2 cellular contexts compared by ENCODE assay signal in the genomic region with DNA sequence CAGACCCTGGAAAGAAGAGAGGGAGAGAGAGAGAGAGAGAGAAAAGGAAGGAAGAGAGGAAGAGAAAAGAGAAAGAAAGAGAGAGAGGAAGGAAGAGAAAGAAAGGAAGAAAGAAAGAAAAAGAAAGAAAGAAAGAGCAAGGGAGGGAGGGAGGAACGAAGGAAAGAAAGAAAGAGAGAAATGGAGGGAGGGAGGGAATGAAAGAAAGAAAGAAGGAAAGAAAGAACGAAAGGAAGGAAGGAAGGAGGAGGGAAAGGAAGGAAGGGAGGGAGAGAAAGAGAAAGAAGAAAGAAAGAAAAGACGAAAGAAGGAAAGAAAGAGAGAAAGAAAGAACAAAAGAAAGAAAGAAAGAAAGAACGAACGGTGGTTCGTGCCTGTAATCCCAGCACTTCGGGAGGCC.
TF ChIP-seq lines count a peak whose summit lies in the region.

No MANE protein-coding gene starts in this region.

TF ChIP-seq in HEK293, 187 proteins besides CTCF, POLR2A, EP300 and RAD21:
- TF ChIP-seq ZNF366 (tag by site-specific recombination; conservative IDR thresholded peaks at IDR 0.05) (peak; percentile 90), ZNF112 (tag by site-specific recombination; IDR thresholded peaks at IDR 0.05) (no peak)

TF ChIP-seq in K562, 482 proteins besides CTCF, POLR2A, EP300 and RAD21:
- TF ChIP-seq E2F8 (IDR thresholded peaks at IDR 0.05; ENCODE audit: low read depth, partially characterized antibody) (no peak), CHD4 (IDR thresholded peaks at IDR 0.05; ENCODE audit: insufficient read depth, insufficient replicate concordance, low read depth, low read length, poor library complexity, severe bottlenecking) (no peak), DIDO1 (tag; IDR thresholded peaks at IDR 0.05; ENCODE audit: low read depth) (no peak), ZNF512 (tag; IDR thresholded peaks at IDR 0.05) (peak; percentile 95), POLR2H (tag; IDR thresholded peaks at IDR 0.05; ENCODE audit: low read depth) (no peak)
